In the genomic region with DNA sequence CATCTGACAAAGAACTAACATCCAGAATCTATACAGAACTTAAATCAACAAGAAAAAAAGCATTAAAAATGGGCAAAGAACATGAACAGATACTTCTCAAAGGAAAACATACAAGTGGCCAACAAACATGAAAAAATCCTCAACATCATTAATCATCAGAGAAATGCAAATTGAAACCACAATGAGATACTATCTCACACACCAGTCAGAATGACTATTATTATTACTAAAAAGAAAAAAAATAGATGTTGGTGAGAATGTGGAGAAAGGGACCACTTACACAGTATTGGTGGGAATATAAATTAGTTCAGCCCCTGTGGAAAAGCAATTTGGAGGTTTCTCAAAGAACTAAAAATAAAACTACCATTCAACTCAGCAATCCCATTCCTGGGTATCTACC, we compare ENCODE assay signal across 21 cellular contexts.
"Had no signal": no experiment of that assay in that cellular context is flagged by ENCODE, and none has a peak within 500 bp of the region (broad histone marks: within the 10 kb centered on the region; RNA-seq: fewer than 3 reads in every experiment).

No MANE protein-coding gene starts in this region.

- H3K4me1 ChIP-seq: pancreas, tibial artery, upper lobe of left lung, uterus had no signal

- H3K4me3 Mint-ChIP-seq: mesothelial cell of epicardium, nephron had no signal

- H3K27me3 Mint-ChIP-seq: progenitor cell of endocrine pancreas had no signal

- H3K9me3 ChIP-seq: pancreas, tibial artery, upper lobe of left lung, uterus had no signal

- H3K27me3 ChIP-seq: dorsolateral prefrontal cortex, heart left ventricle, pancreas, tibial artery, upper lobe of left lung, uterus had no signal

- ATAC-seq: heart left ventricle, left lobe of liver, pancreas, right cardiac atrium had no signal

- FAIRE-seq: frontal cortex, islet of Langerhans, pancreas, small intestine had no signal

- H3K36me3 Mint-ChIP-seq: mesothelial cell of epicardium had no signal

- H3K36me3 ChIP-seq: heart left ventricle, pancreas, tibial artery, upper lobe of left lung, uterus had no signal

- H3K27ac ChIP-seq: dorsolateral prefrontal cortex, heart left ventricle, pancreas, tibial artery, upper lobe of left lung, uterus had no signal

- H3K4me1 Mint-ChIP-seq: mesothelial cell of epicardium, nephron had no signal

- H3K27ac Mint-ChIP-seq: mesothelial cell of epicardium, nephron, progenitor cell of endocrine pancreas had no signal

- DNase-seq: cortex of kidney; dorsolateral prefrontal cortex; effector CD8-positive, alpha-beta T cell; heart left ventricle; hippocampal formation; kidney glomerular epithelial cell; occipital lobe; pancreas; right cardiac atrium; small intestine; stimulated activated CD4-positive, alpha-beta T cell treated with anti-CD3 and anti-CD28 coated beads, Interleukin-12 subunit alpha, Interleukin-12 subunit beta, amount 100 ng/mL, for 4 hours; stimulated activated naive CD4-positive, alpha-beta T cell treated with Interleukin-2 at 50 U/mL for 16 hours; tibial artery; upper lobe of left lung; uterus had no signal

- H3K4me3 ChIP-seq: dorsolateral prefrontal cortex, heart left ventricle, pancreas, tibial artery, upper lobe of left lung, uterus had no signal
